1 cellular context compared by ENCODE assay signal in genomic region chr1:2108877-2109580, GRCh38.
A peak's percentile ranks its signal among the peaks of the same experiment; 100 is the strongest.
TF ChIP-seq lines count a peak whose summit lies in the region.

No MANE protein-coding gene starts in this region.

TF ChIP-seq in K562, 482 proteins besides CTCF, POLR2A, EP300 and RAD21 (continued from another document):
- TF ChIP-seq PKNOX1 (IDR thresholded peaks at IDR 0.05), result no peak
- no peak for TF ChIP-seq PCBP1 (IDR thresholded peaks at IDR 0.05; ENCODE audit: low read depth, low read length, poor library complexity, severe bottlenecking)
- peak; percentile 69 for TF ChIP-seq ADNP (tag; IDR thresholded peaks at IDR 0.05)
- no peak for TF ChIP-seq MAX (CRISPR knock-in tag; IDR thresholded peaks at IDR 0.05)
- TF ChIP-seq BCOR (IDR thresholded peaks at IDR 0.05), result peak; percentile 84
- TF ChIP-seq NR2C1 (IDR thresholded peaks at IDR 0.05), result peak; percentile 75
- peak; percentile 78 for TF ChIP-seq NR2C1 (tag; IDR thresholded peaks at IDR 0.05)
- no peak for TF ChIP-seq SMAD3 (CRISPR knock-in tag; conservative IDR thresholded peaks at IDR 0.05)
- no peak for TF ChIP-seq ZNF263 (CRISPR knock-in tag; IDR thresholded peaks at IDR 0.05; ENCODE audit: borderline replicate concordance)
- no peak for TF ChIP-seq U2AF2 (optimal IDR thresholded peaks at IDR 0.05; ENCODE audit: low read depth, low read length)
- TF ChIP-seq PRPF4 (IDR thresholded peaks at IDR 0.05; ENCODE audit: insufficient read depth, low read depth, low read length, poor library complexity, severe bottlenecking), result no peak
- no peak for TF ChIP-seq NRF1 (conservative IDR thresholded peaks at IDR 0.05 in 1 of 2, IDR thresholded peaks at IDR 0.05 in 1 of 2)
- TF ChIP-seq TAL1 (IDR thresholded peaks at IDR 0.05), result no peak
- no peak for TF ChIP-seq FOXJ3 (CRISPR knock-in tag; IDR thresholded peaks at IDR 0.05)
- TF ChIP-seq JUND (IDR thresholded peaks at IDR 0.05; ENCODE audit: borderline replicate concordance, low read depth, low read length), result no peak
- TF ChIP-seq JUND (tag; IDR thresholded peaks at IDR 0.05; ENCODE audit: borderline replicate concordance, low read depth, low read length), result no peak
- TF ChIP-seq CREB3L1 (IDR thresholded peaks at IDR 0.05; ENCODE audit: borderline replicate concordance, low read depth), result no peak
- TF ChIP-seq ESRRA (IDR thresholded peaks at IDR 0.05; ENCODE audit: borderline replicate concordance, low read depth), result peak; percentile 98
- TF ChIP-seq ZNF444 (CRISPR knock-in tag; IDR thresholded peaks at IDR 0.05), result no peak
- TF ChIP-seq HMG20A (CRISPR knock-in tag; conservative IDR thresholded peaks at IDR 0.05), result no peak
- no peak for TF ChIP-seq ATF2 (CRISPR knock-in tag; IDR thresholded peaks at IDR 0.05)
- no peak for TF ChIP-seq BDP1 (IDR thresholded peaks at IDR 0.05; ENCODE audit: insufficient read depth, insufficient read length)
- no peak for TF ChIP-seq RFX1 (IDR thresholded peaks at IDR 0.05)
- TF ChIP-seq RBM25 (IDR thresholded peaks at IDR 0.05; ENCODE audit: low read depth, low read length, severe bottlenecking), result peak; percentile 68
- TF ChIP-seq NR2C2 (CRISPR knock-in tag; IDR thresholded peaks at IDR 0.05), result no peak
- 0 out of 2 replicates have a peak, but pooled peaks have one; percentile 36 for TF ChIP-seq NR2C2 (tag; IDR thresholded peaks at IDR 0.05)
